ENCODE assay signal across 17 cellular contexts in the genomic region with DNA sequence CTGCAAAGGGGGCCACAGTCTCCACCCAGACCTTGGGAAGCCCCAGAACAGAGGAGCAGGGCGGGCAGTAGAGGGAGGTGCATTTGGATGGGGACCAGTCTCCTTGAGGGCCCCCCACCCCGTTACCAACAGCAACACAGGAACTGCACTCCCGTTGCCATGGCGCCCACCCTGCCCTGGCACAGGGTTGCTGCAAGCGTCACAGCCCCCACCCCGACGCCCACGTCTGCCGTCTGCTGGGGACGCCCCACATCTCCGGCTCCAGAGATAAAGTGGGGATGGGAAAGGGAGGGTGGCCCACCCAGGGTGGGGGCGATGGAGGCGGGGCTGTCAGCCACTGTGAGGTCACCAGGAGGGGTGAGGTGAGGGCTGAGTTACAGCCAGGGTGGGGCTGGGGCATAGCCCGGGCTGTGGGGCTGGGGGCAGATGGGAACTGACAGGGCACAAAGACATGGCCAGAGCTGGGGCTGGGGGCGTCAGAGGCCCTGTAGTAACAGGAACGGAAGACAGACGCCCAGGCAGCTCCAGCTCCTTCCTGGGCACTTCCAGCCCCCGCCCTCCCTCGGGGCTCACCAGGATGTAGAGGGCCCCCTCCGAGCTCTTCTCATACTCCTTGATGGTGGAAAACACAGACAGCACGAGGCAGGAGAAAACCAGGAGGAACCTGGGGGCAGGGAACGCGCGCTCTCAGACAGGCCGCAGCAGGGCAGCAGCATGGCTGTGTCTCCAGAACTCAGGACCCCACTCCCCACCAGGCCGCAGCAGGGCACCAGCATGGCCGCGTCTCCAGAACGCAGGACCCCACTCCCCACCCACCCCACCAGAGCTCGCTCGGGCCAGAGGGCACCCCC. TPM values are rescaled to one million over a fixed set of nuclear protein-coding genes. Genes with fewer than 3 reads are reported as not detected.
A peak's percentile ranks its signal among the peaks of the same experiment; 100 is the strongest.
DNase-seq lines count a peak whose midpoint lies in the region; TF ChIP-seq lines count a peak whose summit lies in the region.
"Had no signal": no experiment of that assay in that cellular context is flagged by ENCODE, and none has a peak within 500 bp of the region (broad histone marks: within the 10 kb centered on the region; RNA-seq: fewer than 3 reads in every experiment).

No MANE protein-coding gene starts in this region.

- no peak overlapping the region for H2AFZ ChIP-seq in Karpas-422 (ENCODE audit: low read length)

- no peak for DNase-seq in NT2/D1 (ENCODE audit: low read depth, low spot score)
- DNase-seq in dorsolateral prefrontal cortex = peak in 5 of 10 donors; percentile 60 to 82 (median 64)
- peak in 43 of 56 donors; percentile 8 to 90 (median 61) for DNase-seq in nucleus accumbens (lab: John Stamatoyannopoulos, UW)
- DNase-seq in Karpas-422 = no peak
- DNase-seq in GM03348 (ENCODE audit: low spot score) = no peak
- no peak for DNase-seq in Kasumi-1 (lab: John Stamatoyannopoulos, UW)
- DNase-seq: Calu3; CD4-positive, alpha-beta memory T cell; HCEC 1CT; MV-4-11; NCI-H1417 treated with DMSO at 0.1 percent for 48 hours; NCI-H446; NK-92 treated with Interleukin-12 subunit alpha and Interleukin-12 subunit beta, amount 100 ng/mL, for 24 hours; OCI-M1; SIG-M5 had no signal

- CTCF ChIA-PET in HEK293 (lab: Yijun Ruan, JAX) = no interaction called here

- H3K4me1 ChIP-seq in HEK293 (ENCODE audit: control insufficient read depth, insufficient read depth, low read length) = peaks cover 6% of the 10 kb centered on the region
- H3K4me1 ChIP-seq in NT2/D1 (ENCODE audit: insufficient read depth, insufficient read length) = peaks cover 30% of the 10 kb centered on the region
- H3K4me1 ChIP-seq in Karpas-422 (ENCODE audit: low read length) = no peaks in the 10 kb centered on the region

- no peak overlapping the region for H3K4me2 ChIP-seq in Karpas-422 (ENCODE audit: low read depth, low read length, poor library complexity, severe bottlenecking)

- intact Hi-C loops in dorsolateral prefrontal cortex (cut with DNase I) = no loop called here

- no peaks in the 10 kb centered on the region for H3K9me2 ChIP-seq in Karpas-422 (replicated peaks; ENCODE audit: insufficient read depth, low read length)

- POLR2A ChIA-PET in HEK293 (lab: Yijun Ruan, JAX) = no interaction called here

- no peaks in the 10 kb centered on the region for H3K36me3 ChIP-seq in HEK293 (ENCODE audit: control insufficient read depth in 2 of 2, insufficient read depth in 1 of 2, low read length in 2 of 2)
- no peaks in the 10 kb centered on the region for H3K36me3 ChIP-seq in NT2/D1 (ENCODE audit: insufficient read depth, insufficient read length, low read length)
- no peaks in the 10 kb centered on the region for H3K36me3 ChIP-seq in Karpas-422 (ENCODE audit: insufficient read depth, low read length)

- no peak overlapping the region for H3K4me3 ChIP-seq in HEK293 (ENCODE audit: low read depth, low read length)
- no peak overlapping the region for H3K4me3 ChIP-seq in NT2/D1 (ENCODE audit: insufficient read length, low read depth)
- H3K4me3 ChIP-seq in dorsolateral prefrontal cortex = peak overlapping the region in 1 of 59 donors; percentile 1
- no peak overlapping the region for H3K4me3 ChIP-seq in Karpas-422 (ENCODE audit: low read length)

- no peak for TF ChIP-seq CTCF in HEK293 (tag by site-specific recombination; IDR thresholded peaks at IDR 0.05)
- TF ChIP-seq CTCF in dorsolateral prefrontal cortex (IDR thresholded peaks at IDR 0.05 in 54 of 56, conservative IDR thresholded peaks at IDR 0.05 in 2 of 56; ENCODE audit: low read depth in 1 of 56, partially characterized antibody in 56 of 56) = no peak

- H3K9ac ChIP-seq in NT2/D1 (ENCODE audit: insufficient read length, low read depth) (peak overlapping the region; percentile 36), Karpas-422 (ENCODE audit: low read length) (no peak overlapping the region)

- H3K27me3 ChIP-seq in NT2/D1 (ENCODE audit: insufficient read depth, insufficient read length) (no peaks in the 10 kb centered on the region), dorsolateral prefrontal cortex (peaks cover 0 to 8% (median 0%) of the 10 kb centered on the region in 45 donors), Karpas-422 (ENCODE audit: low read length) (no peaks in the 10 kb centered on the region)

- H3K27ac ChIP-seq in HEK293 (ENCODE audit: extremely low read depth, low read depth, low read length) (no peak overlapping the region), dorsolateral prefrontal cortex (peak overlapping the region in 47 of 59 donors; percentile 4 to 80 (median 62)), Karpas-422 (ENCODE audit: low read length) (no peak overlapping the region)
- H3K27ac ChIP-seq: HL-60 had no signal

- H3K9me3 ChIP-seq in HEK293 (ENCODE audit: control insufficient read depth, insufficient read depth, low read depth, low read length) (no peaks in the 10 kb centered on the region), NT2/D1 (ENCODE audit: insufficient read depth, low read length) (no peaks in the 10 kb centered on the region; the same call in 1 of the 2 replicates), Karpas-422 (ENCODE audit: low read length) (peaks cover 10% of the 10 kb centered on the region; the same call in 1 of the 2 replicates)

- H4K20me1 ChIP-seq in Karpas-422 (ENCODE audit: insufficient read depth, low read depth, low read length) = no peaks in the 10 kb centered on the region

- no peaks in the 10 kb centered on the region for H3K79me2 ChIP-seq in Karpas-422 (ENCODE audit: low read length)

TF ChIP-seq in HEK293, 187 proteins besides CTCF, POLR2A, EP300 and RAD21:
- TF ChIP-seq GLIS1 (tag by site-specific recombination; IDR thresholded peaks at IDR 0.05) = peak; percentile 17; the same call in 1 of the 2 replicates
- TF ChIP-seq, protein P1, sequence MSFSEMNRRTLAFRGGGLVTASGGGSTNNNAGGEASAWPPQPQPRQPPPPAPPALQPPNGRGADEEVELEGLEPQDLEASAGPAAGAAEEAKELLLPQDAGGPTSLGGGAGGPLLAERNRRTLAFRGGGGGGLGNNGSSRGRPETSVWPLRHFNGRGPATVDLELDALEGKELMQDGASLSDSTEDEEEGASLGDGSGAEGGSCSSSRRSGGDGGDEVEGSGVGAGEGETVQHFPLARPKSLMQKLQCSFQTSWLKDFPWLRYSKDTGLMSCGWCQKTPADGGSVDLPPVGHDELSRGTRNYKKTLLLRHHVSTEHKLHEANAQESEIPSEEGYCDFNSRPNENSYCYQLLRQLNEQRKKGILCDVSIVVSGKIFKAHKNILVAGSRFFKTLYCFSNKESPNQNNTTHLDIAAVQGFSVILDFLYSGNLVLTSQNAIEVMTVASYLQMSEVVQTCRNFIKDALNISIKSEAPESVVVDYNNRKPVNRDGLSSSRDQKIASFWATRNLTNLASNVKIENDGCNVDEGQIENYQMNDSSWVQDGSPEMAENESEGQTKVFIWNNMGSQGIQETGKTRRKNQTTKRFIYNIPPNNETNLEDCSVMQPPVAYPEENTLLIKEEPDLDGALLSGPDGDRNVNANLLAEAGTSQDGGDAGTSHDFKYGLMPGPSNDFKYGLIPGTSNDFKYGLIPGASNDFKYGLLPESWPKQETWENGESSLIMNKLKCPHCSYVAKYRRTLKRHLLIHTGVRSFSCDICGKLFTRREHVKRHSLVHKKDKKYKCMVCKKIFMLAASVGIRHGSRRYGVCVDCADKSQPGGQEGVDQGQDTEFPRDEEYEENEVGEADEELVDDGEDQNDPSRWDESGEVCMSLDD (tag by site-specific recombination; IDR thresholded peaks at IDR 0.05) = peak; percentile 58; the same call in 1 of the 2 replicates
- TF ChIP-seq ZNF658 (tag by site-specific recombination; IDR thresholded peaks at IDR 0.05) = no peak
- peak; percentile 91 for TF ChIP-seq KLF1 (tag by site-specific recombination; IDR thresholded peaks at IDR 0.05)
- TF ChIP-seq GLIS2 (tag by site-specific recombination; IDR thresholded peaks at IDR 0.05) = 0 out of 2 replicates have a peak, but pooled peaks have one; percentile 26
- TF ChIP-seq ZFHX2 (tag by site-specific recombination; conservative IDR thresholded peaks at IDR 0.05) = peak; percentile 75
- TF ChIP-seq ZNF624 (tag by site-specific recombination; IDR thresholded peaks at IDR 0.05) = no peak
TF ChIP-seq in HEK293: peak in this region for 5.

RNA-seq across cellular contexts. Expression of gene KCNQ2, which starts 26.1 kb away (rescaled TPM):
- total RNA-seq in dorsolateral prefrontal cortex = 100 to 1,000 TPM in 119 of 120 experiments, 10 to 100 TPM in 1; 75.7 to 403 (median 241) TPM
- not detected in 2 replicates for total RNA-seq in Karpas-422 (2014; rRNA removed; shearing (Covaris generic); ENCODE audit: low replicate concordance)
- total RNA-seq: CD4-positive, alpha-beta memory T cell had no signal

RNA-seq across cellular contexts. Expression of gene EEF1A2, which starts 52.5 kb away (rescaled TPM):
- 100 to 1,000 TPM; 166 to 904 (median 657) TPM for total RNA-seq in dorsolateral prefrontal cortex
- total RNA-seq in Karpas-422 (2014; rRNA removed; shearing (Covaris generic); ENCODE audit: low replicate concordance) = 0.71 TPM in 1 of 2 replicates, not detected in the other

Comparison
In these comparisons a context has a peak if more than half of its experiments do, and no peak if none do; other contexts are left out.
1. H3K27ac ChIP-seq: peak in dorsolateral prefrontal cortex (47 of 59); none in HEK293 (single experiment) and Karpas-422 (single experiment).
2. DNase-seq: peak in nucleus accumbens (43 of 56); none in NT2/D1 (single experiment), Karpas-422 (single experiment), GM03348 (single experiment) and Kasumi-1 (0 of 2).
3. RNA of gene KCNQ2, which starts 26.1 kb away (total RNA-seq): 75.7 to 403 TPM in dorsolateral prefrontal cortex; not detected in Karpas-422; every median in the first group is over 10 times any median in the second.
4. RNA of gene EEF1A2, which starts 52.5 kb away (total RNA-seq): 166 to 904 TPM in dorsolateral prefrontal cortex; 0.71 TPM in Karpas-422; every median in the first group is over 10 times any median in the second.